ENCODE assay signal across 8 cellular contexts in genomic region chr2:234496442-234496834, GRCh38. TPM values are rescaled to one million over a fixed set of nuclear protein-coding genes. Genes with fewer than 3 reads are reported as not detected.
DNase-seq lines count a peak whose midpoint lies in the region; ATAC-seq and TF ChIP-seq lines count a peak whose summit lies in the region.

No MANE protein-coding gene starts in this region.

- H3K36me3 ChIP-seq in GM23248 (ENCODE audit: low read depth) (no peaks in the 10 kb centered on the region), esophagus muscularis mucosa (no peaks in the 10 kb centered on the region)

- in situ Hi-C loops in GM23248 (cut with MboI) = loop anchor here (10.0 to 25.0 kb wide), 2 partner anchors 209 to 522 kb away; no protein-coding TSS in a partner anchor

- no peaks in the 10 kb centered on the region for H3K9me3 ChIP-seq in GM23248 (ENCODE audit: low read depth)
- H3K9me3 ChIP-seq in esophagus muscularis mucosa = no peaks in the 10 kb centered on the region

- H3K27ac ChIP-seq in GM23248 (peak overlapping the region; percentile 24; the same call in 1 of the 2 replicates), esophagus muscularis mucosa (replicated peaks in 1 of 4) (peak overlapping the region; percentile 70 to 84 (median 79))

- H3K4me2 ChIP-seq in GM23248 (ENCODE audit: unreplicated experiment) = peak overlapping the region; percentile 75

- ATAC-seq in activated CD8-positive, alpha-beta T cell treated with anti-CD3 and anti-CD28 coated beads for 36 hours = peak; percentile 35

- CTCF ChIA-PET in GM10248 (lab: Yijun Ruan, JAX) = interaction anchor here (0.7 to 3.4 kb wide), 4 partner anchors 49 to 207 kb away, joined by 3 to 25 read pairs (median 4); no protein-coding TSS in a partner anchor
- CTCF ChIA-PET in activated CD8-positive, alpha-beta T cell treated with anti-CD3 and anti-CD28 coated beads for 36 hours (lab: Charles Lee) = interaction anchor here (0.8 to 4.5 kb wide), 11 partner anchors 32 to 507 kb away, joined by 3 to 23 read pairs (median 4); no protein-coding TSS in a partner anchor

- H3K4me1 Mint-ChIP-seq in activated CD8-positive, alpha-beta T cell treated with anti-CD3 and anti-CD28 coated beads for 36 hours (ENCODE audit: low read depth) = peaks cover 40% of the 10 kb centered on the region
- peaks cover 54% of the 10 kb centered on the region for H3K4me1 Mint-ChIP-seq in nephron progenitor cell

- peak; percentile 46 for DNase-seq in GM10248 (ENCODE audit: extremely low spot score)
- no peak for DNase-seq in GM23248
- DNase-seq in activated CD8-positive, alpha-beta T cell treated with anti-CD3 and anti-CD28 coated beads for 36 hours = no peak
- no peak for DNase-seq in esophagus muscularis mucosa (ENCODE audit: extremely low spot score)
- DNase-seq in nephron progenitor cell = no peak
- no peak for DNase-seq in EL
- no peak for DNase-seq in dermis blood vessel endothelial cell

- H3K4me1 ChIP-seq in GM23248 (ENCODE audit: insufficient read depth) (peaks cover 7% of the 10 kb centered on the region; the same call in 1 of the 2 replicates), esophagus muscularis mucosa (peaks cover 15 to 24% (median 21%) of the 10 kb centered on the region in 4 donors)

- H3K79me2 ChIP-seq in GM23248 (ENCODE audit: insufficient read depth) = no peaks in the 10 kb centered on the region; the same call in 1 of the 2 replicates

- H3K9ac ChIP-seq in GM23248 = peak overlapping the region; percentile 70

- no peak for TF ChIP-seq CTCF in GM10248 (IDR thresholded peaks at IDR 0.05; ENCODE audit: control extremely low read depth, extremely low read depth, low read depth, missing control alignments)
- peak; percentile 9; the same call in 1 of the 2 replicates for TF ChIP-seq CTCF in LNCAP (IDR thresholded peaks at IDR 0.05)
- TF ChIP-seq CTCF in activated CD8-positive, alpha-beta T cell treated with anti-CD3 and anti-CD28 coated beads for 36 hours (IDR thresholded peaks at IDR 0.05) = no peak
- no peak for TF ChIP-seq CTCF in esophagus muscularis mucosa (IDR thresholded peaks at IDR 0.05)
- TF ChIP-seq CTCF in nephron progenitor cell (IDR thresholded peaks at IDR 0.05) = no peak

- H3K4me3 Mint-ChIP-seq in activated CD8-positive, alpha-beta T cell treated with anti-CD3 and anti-CD28 coated beads for 36 hours = peak overlapping the region; percentile 90
- H3K4me3 Mint-ChIP-seq in nephron progenitor cell = peak overlapping the region; percentile 98

- no peaks in the 10 kb centered on the region for H4K20me1 ChIP-seq in GM23248 (ENCODE audit: insufficient read depth)

- H3K4me3 ChIP-seq in GM23248 = peak overlapping the region; percentile 82
- peak overlapping the region; percentile 60 to 74 (median 70) for H3K4me3 ChIP-seq in esophagus muscularis mucosa

- H3K9me2 ChIP-seq in GM23248 (ENCODE audit: insufficient read depth) = no peaks in the 10 kb centered on the region

- TF ChIP-seq EP300 in esophagus muscularis mucosa (IDR thresholded peaks at IDR 0.05) = no peak

- no peaks in the 10 kb centered on the region for H3K27me3 ChIP-seq in GM23248 (replicated peaks; ENCODE audit: insufficient read depth)
- peaks cover 0 to 35% (median 4%) of the 10 kb centered on the region in 4 donors for H3K27me3 ChIP-seq in esophagus muscularis mucosa

- H3K9me3 Mint-ChIP-seq in activated CD8-positive, alpha-beta T cell treated with anti-CD3 and anti-CD28 coated beads for 36 hours = no peaks in the 10 kb centered on the region
- H3K9me3 Mint-ChIP-seq in nephron progenitor cell = no peaks in the 10 kb centered on the region

- intact Hi-C loops in activated CD8-positive, alpha-beta T cell treated with anti-CD3 and anti-CD28 coated beads for 36 hours (cut with micrococcal nuclease) = loop anchor here (10.0 kb wide), 1 partner anchor 72 kb away; no protein-coding TSS in a partner anchor
- intact Hi-C loops in esophagus muscularis mucosa (cut with DNase I) = loop anchor here (5.0 kb wide), 1 partner anchor 209 kb away; no protein-coding TSS in a partner anchor

- peak overlapping the region; percentile 91 for H3K27ac Mint-ChIP-seq in activated CD8-positive, alpha-beta T cell treated with anti-CD3 and anti-CD28 coated beads for 36 hours
- peak overlapping the region; percentile 97 for H3K27ac Mint-ChIP-seq in nephron progenitor cell

- H3K36me3 Mint-ChIP-seq in activated CD8-positive, alpha-beta T cell treated with anti-CD3 and anti-CD28 coated beads for 36 hours (ENCODE audit: low read depth) = peaks cover 38% of the 10 kb centered on the region
- H3K36me3 Mint-ChIP-seq in nephron progenitor cell (ENCODE audit: low read depth) = peaks cover 26% of the 10 kb centered on the region

- H2AFZ ChIP-seq in GM23248 = peak overlapping the region; percentile 67

- POLR2A ChIA-PET in GM10248 (lab: Yijun Ruan, JAX) = no interaction called here
- POLR2A ChIA-PET in activated CD8-positive, alpha-beta T cell treated with anti-CD3 and anti-CD28 coated beads for 36 hours (lab: Charles Lee) = interaction anchor here (0.8 to 3.5 kb wide), 19 partner anchors 12 to 224 kb away, joined by 3 to 39 read pairs (median 4); no protein-coding TSS in a partner anchor

- H3F3A ChIP-seq in GM23248 (ENCODE audit: insufficient read depth) = 0 out of 2 replicates have a peak, but pooled peaks cover 7% of the 10 kb centered on the region

- 0 to 2% methylated on average over 17 to 53 of the region's 57 CpGs for WGBS in GM23248 (ENCODE audit: low coverage in 1 of 2, low lambda C conversion rate in 2 of 2, missing lambda C conversion rate in 2 of 2), 2 experiments
- under 1% methylated on average over 35 of the region's 57 CpGs for WGBS in esophagus muscularis mucosa

- H3K27me3 Mint-ChIP-seq in activated CD8-positive, alpha-beta T cell treated with anti-CD3 and anti-CD28 coated beads for 36 hours = no peaks in the 10 kb centered on the region
- H3K27me3 Mint-ChIP-seq in nephron progenitor cell (ENCODE audit: low read depth, poor library complexity) = peaks cover 3% of the 10 kb centered on the region

- no peak for TF ChIP-seq POLR2A in esophagus muscularis mucosa (IDR thresholded peaks at IDR 0.05; ENCODE audit: low read depth)

RNA-seq across cellular contexts. Expression of gene ARL4C, which starts 0.4 kb away (rescaled TPM):
- 2.4 and 4.8 TPM in 2 replicates for total RNA-seq in GM23248 (2014; rRNA removed; shearing (Covaris generic))
- 1.3 and 1.4 TPM in 2 replicates for polyA plus RNA-seq in GM23248 (2016; fragmentation: Nextera tagmentation; extraction: Ambion mirVana)
- 10 to 100 TPM; 44.8 to 45.1 TPM for total RNA-seq in activated CD8-positive, alpha-beta T cell treated with anti-CD3 and anti-CD28 coated beads for 36 hours
- 10 to 100 TPM in 1 of 4 donors, 1 to 10 TPM in 3; 3.6 to 16.4 (median 5.4) TPM for total RNA-seq in esophagus muscularis mucosa
- total RNA-seq in dermis blood vessel endothelial cell = 6.1 TPM in 2 replicates
